40 cellular contexts compared by ENCODE assay signal in genomic region chr5:181124526-181124925, GRCh38. TPM values are rescaled to one million over a fixed set of nuclear protein-coding genes. Genes with fewer than 3 reads are reported as not detected.
"Had no signal": no experiment of that assay in that cellular context is flagged by ENCODE, and none has a peak within 500 bp of the region (broad histone marks: within the 10 kb centered on the region; RNA-seq: fewer than 3 reads in every experiment).

No MANE protein-coding gene starts in this region.

- H3K4me3 Mint-ChIP-seq: activated CD4-positive, alpha-beta memory T cell treated with anti-CD3 and anti-CD28 coated beads for 36 hours; activated CD4-positive, alpha-beta T cell treated with anti-CD3 and anti-CD28 coated beads for 36 hours; activated CD4-positive, alpha-beta T cell treated with anti-CD3 and anti-CD28 coated beads, Interleukin-2, amount 10 ng/mL, durations not matched to agents 24 days and 14 days; activated CD8-positive, alpha-beta T cell treated with anti-CD3 and anti-CD28 coated beads for 36 hours; activated naive CD4-positive, alpha-beta T cell treated with anti-CD3 and anti-CD28 coated beads for 36 hours; activated naive CD8-positive, alpha-beta T cell treated with anti-CD3 and anti-CD28 coated beads for 36 hours; activated T-cell treated with anti-CD3 and anti-CD28 coated beads, Interleukin-2, amount 50 U/mL, for 4 hours; activated T-cell treated with anti-CD3 and anti-CD28 coated beads, Interleukin-2, amount 50 U/mL, for 72 hours; activated T-helper 1 cell treated with anti-CD3 and anti-CD28 coated beads, Interleukin-12 subunit alpha, Interleukin-12 subunit beta, Interleukin-2, Interleukin-4 antibody, amounts not matched to agents 30 ng/mL and 10 ng/mL and 1 ng/mL, durations not matched to agents 14 hours and 24 hours and 36 hours; activated T-helper 17 cell treated with anti-CD3 and anti-CD28 coated beads, Interleukin-2, amount 50 U/mL, for 72 hours; T-cell; T-helper 17 cell; WTC11 had no signal

- H3K9me3 Mint-ChIP-seq: activated CD4-positive, alpha-beta memory T cell treated with anti-CD3 and anti-CD28 coated beads for 36 hours; activated CD4-positive, alpha-beta T cell treated with anti-CD3 and anti-CD28 coated beads, Interleukin-2, amount 10 ng/mL, durations not matched to agents 24 days and 14 days; activated CD8-positive, alpha-beta T cell treated with anti-CD3 and anti-CD28 coated beads for 36 hours; activated naive CD4-positive, alpha-beta T cell treated with anti-CD3 and anti-CD28 coated beads for 36 hours; activated naive CD8-positive, alpha-beta T cell treated with anti-CD3 and anti-CD28 coated beads for 36 hours; activated T-cell treated with anti-CD3 and anti-CD28 coated beads, Interleukin-2, amount 50 U/mL, for 4 hours; activated T-helper 1 cell treated with anti-CD3 and anti-CD28 coated beads, Interleukin-12 subunit alpha, Interleukin-12 subunit beta, Interleukin-2, Interleukin-4 antibody, amounts not matched to agents 30 ng/mL and 10 ng/mL and 1 ng/mL, durations not matched to agents 14 hours and 24 hours and 36 hours; T-cell had no signal

- H3K4me1 Mint-ChIP-seq: activated CD4-positive, alpha-beta T cell treated with anti-CD3 and anti-CD28 coated beads for 36 hours; activated CD4-positive, alpha-beta T cell treated with anti-CD3 and anti-CD28 coated beads, Interleukin-2, amount 10 ng/mL, durations not matched to agents 24 days and 14 days; activated naive CD8-positive, alpha-beta T cell treated with anti-CD3 and anti-CD28 coated beads for 36 hours; activated T-helper 17 cell treated with anti-CD3 and anti-CD28 coated beads, Interleukin-2, amount 50 U/mL, for 72 hours; T-cell; WTC11 had no signal

- H3K27ac Mint-ChIP-seq: activated CD4-positive, alpha-beta memory T cell treated with anti-CD3 and anti-CD28 coated beads for 36 hours; activated CD4-positive, alpha-beta T cell treated with anti-CD3 and anti-CD28 coated beads for 36 hours; activated CD4-positive, alpha-beta T cell treated with anti-CD3 and anti-CD28 coated beads, Interleukin-2, amount 10 ng/mL, durations not matched to agents 24 days and 14 days; activated CD8-positive, alpha-beta T cell treated with anti-CD3 and anti-CD28 coated beads for 36 hours; activated naive CD4-positive, alpha-beta T cell treated with anti-CD3 and anti-CD28 coated beads for 36 hours; activated naive CD8-positive, alpha-beta T cell treated with anti-CD3 and anti-CD28 coated beads for 36 hours; activated T-cell treated with anti-CD3 and anti-CD28 coated beads, Interleukin-2, amount 50 U/mL, for 72 hours; activated T-helper 1 cell treated with anti-CD3 and anti-CD28 coated beads, Interleukin-12 subunit alpha, Interleukin-12 subunit beta, Interleukin-2, Interleukin-4 antibody, amounts not matched to agents 30 ng/mL and 10 ng/mL and 1 ng/mL, durations not matched to agents 14 hours and 24 hours and 36 hours; activated T-helper 17 cell treated with anti-CD3 and anti-CD28 coated beads, Interleukin-2, amount 50 U/mL, for 72 hours; T-cell; T-helper 17 cell; WTC11 had no signal

- H3K36me3 Mint-ChIP-seq: activated CD4-positive, alpha-beta memory T cell treated with anti-CD3 and anti-CD28 coated beads for 36 hours; activated naive CD4-positive, alpha-beta T cell treated with anti-CD3 and anti-CD28 coated beads, Interleukin-2, amount 50 U/mL, for 72 hours; activated naive CD8-positive, alpha-beta T cell treated with anti-CD3 and anti-CD28 coated beads for 36 hours; T-cell; WTC11 had no signal

- DNase-seq: activated CD4-positive, alpha-beta memory T cell treated with anti-CD3 and anti-CD28 coated beads for 36 hours; activated CD4-positive, alpha-beta T cell treated with anti-CD3 and anti-CD28 coated beads for 1 hour; activated CD4-positive, alpha-beta T cell treated with anti-CD3 and anti-CD28 coated beads for 36 hours; activated CD4-positive, alpha-beta T cell treated with anti-CD3 and anti-CD28 coated beads, Interleukin-2, amount 10 ng/mL, durations not matched to agents 24 days and 14 days; activated CD4-positive, alpha-beta T cell treated with anti-CD3 and anti-CD28 coated beads, Interleukin-2, amount 50 U/mL, for 1 hour; activated CD4-positive, alpha-beta T cell treated with anti-CD3 and anti-CD28 coated beads, Interleukin-2, amount 50 U/mL, for 4 hours; activated CD4-positive, CD25-positive, alpha-beta regulatory T cell; activated CD8-positive, alpha-beta memory T cell treated with anti-CD3 and anti-CD28 coated beads, Interleukin-2, amount 50 U/mL, for 4 hours; activated CD8-positive, alpha-beta T cell treated with anti-CD3 and anti-CD28 coated beads for 36 hours; activated effector memory CD4-positive, alpha-beta T cell treated with anti-CD3 and anti-CD28 coated beads, Interleukin-2, amount 50 U/mL, for 16 hours; activated gamma-delta T cell treated with Interleukin-2 at 50 U/mL for 16 hours; activated naive CD4-positive, alpha-beta T cell; activated naive CD4-positive, alpha-beta T cell treated with anti-CD3 and anti-CD28 coated beads for 36 hours; activated naive CD4-positive, alpha-beta T cell treated with anti-CD3 and anti-CD28 coated beads, Interleukin-2, amount 50 U/mL, for 16 hours; activated naive CD8-positive, alpha-beta T cell treated with anti-CD3 and anti-CD28 coated beads for 36 hours; activated T-cell treated with anti-CD3 and anti-CD28 coated beads for 4 hours; activated T-cell treated with anti-CD3 and anti-CD28 coated beads, Interleukin-2, amount 50 U/mL, for 1 hour; activated T-cell treated with anti-CD3 and anti-CD28 coated beads, Interleukin-2, amount 50 U/mL, for 4 hours; activated T-cell treated with anti-CD3 and anti-CD28 coated beads, Interleukin-2, amount 50 U/mL, for 72 hours; adrenal gland; amniotic stem cell; aorta; body of pancreas; brain microvascular endothelial cell; central memory CD4-positive, alpha-beta T cell; T-cell; T-helper 17 cell; WERI-Rb-1 had no signal

- FAIRE-seq: astrocyte had no signal

- ATAC-seq: activated CD4-positive, alpha-beta T cell treated with anti-CD3 and anti-CD28 coated beads for 36 hours; activated CD4-positive, CD25-positive, alpha-beta regulatory T cell treated with anti-CD3 and anti-CD28 coated beads, Interleukin-2, amount 50 U/mL, for 24 hours; activated CD8-positive, alpha-beta T cell treated with anti-CD3 and anti-CD28 coated beads for 36 hours; activated naive CD4-positive, alpha-beta T cell treated with anti-CD3 and anti-CD28 coated beads, Interleukin-2, amount 50 U/mL, for 72 hours; activated T-cell treated with anti-CD3 and anti-CD28 coated beads, Interleukin-2, amount 50 U/mL, for 4 hours; activated T-cell treated with anti-CD3 and anti-CD28 coated beads, Interleukin-2, amount 50 U/mL, for 72 hours; activated T-helper 17 cell treated with anti-CD3 and anti-CD28 coated beads, Interleukin-2, amount 50 U/mL, for 72 hours; body of pancreas; T-cell; T-helper 17 cell; WTC11 had no signal

RNA-seq across cellular contexts. Expression of gene OR2V1, which starts 6.4 kb away (rescaled TPM):
- total RNA-seq: activated CD4-positive, alpha-beta memory T cell treated with anti-CD3 and anti-CD28 coated beads for 36 hours; activated CD4-positive, alpha-beta T cell treated with anti-CD3 and anti-CD28 coated beads for 36 hours; activated CD4-positive, alpha-beta T cell treated with anti-CD3 and anti-CD28 coated beads, Interleukin-2, amount 10 ng/mL, durations not matched to agents 24 days and 14 days; activated CD8-positive, alpha-beta memory T cell treated with anti-CD3 and anti-CD28 coated beads for 36 hours; activated CD8-positive, alpha-beta T cell treated with anti-CD3 and anti-CD28 coated beads for 36 hours; activated naive CD4-positive, alpha-beta T cell treated with anti-CD3 and anti-CD28 coated beads for 36 hours; activated naive CD4-positive, alpha-beta T cell treated with anti-CD3 and anti-CD28 coated beads, Interleukin-2, amount 50 U/mL, for 72 hours; activated naive CD8-positive, alpha-beta T cell treated with anti-CD3 and anti-CD28 coated beads for 36 hours; activated T-cell treated with anti-CD3 and anti-CD28 coated beads, Interleukin-2, amount 50 U/mL, for 4 hours; activated T-cell treated with anti-CD3 and anti-CD28 coated beads, Interleukin-2, amount 50 U/mL, for 72 hours; activated T-helper 1 cell treated with anti-CD3 and anti-CD28 coated beads, Interleukin-12 subunit alpha, Interleukin-12 subunit beta, Interleukin-2, Interleukin-4 antibody, amounts not matched to agents 30 ng/mL and 10 ng/mL and 1 ng/mL, durations not matched to agents 14 hours and 24 hours and 36 hours; activated T-helper 17 cell treated with anti-CD3 and anti-CD28 coated beads, Interleukin-2, amount 50 U/mL, for 72 hours; adrenal gland; aorta; astrocyte; body of pancreas; breast epithelium; cardiac septum; cerebellum; T-cell; T-helper 1 cell treated with Interleukin-12 subunit alpha and Interleukin-12 subunit beta and Interleukin-4 antibody, amounts not matched to agents 30 ng/mL and 1 ng/mL, for 36 hours; T-helper 17 cell; T-helper 2 cell treated with Interferon-gamma antibody and Interleukin-4, amounts not matched to agents 100 ng/mL and 5 ng/mL, for 36 hours; WTC11 had no signal

RNA-seq across cellular contexts. Expression of gene OR2V2, which starts 22.9 kb away (rescaled TPM):
- total RNA-seq: activated CD4-positive, alpha-beta memory T cell treated with anti-CD3 and anti-CD28 coated beads for 36 hours; activated CD4-positive, alpha-beta T cell treated with anti-CD3 and anti-CD28 coated beads for 36 hours; activated CD4-positive, alpha-beta T cell treated with anti-CD3 and anti-CD28 coated beads, Interleukin-2, amount 10 ng/mL, durations not matched to agents 24 days and 14 days; activated CD8-positive, alpha-beta memory T cell treated with anti-CD3 and anti-CD28 coated beads for 36 hours; activated CD8-positive, alpha-beta T cell treated with anti-CD3 and anti-CD28 coated beads for 36 hours; activated naive CD4-positive, alpha-beta T cell treated with anti-CD3 and anti-CD28 coated beads for 36 hours; activated naive CD4-positive, alpha-beta T cell treated with anti-CD3 and anti-CD28 coated beads, Interleukin-2, amount 50 U/mL, for 72 hours; activated naive CD8-positive, alpha-beta T cell treated with anti-CD3 and anti-CD28 coated beads for 36 hours; activated T-cell treated with anti-CD3 and anti-CD28 coated beads, Interleukin-2, amount 50 U/mL, for 4 hours; activated T-cell treated with anti-CD3 and anti-CD28 coated beads, Interleukin-2, amount 50 U/mL, for 72 hours; activated T-helper 1 cell treated with anti-CD3 and anti-CD28 coated beads, Interleukin-12 subunit alpha, Interleukin-12 subunit beta, Interleukin-2, Interleukin-4 antibody, amounts not matched to agents 30 ng/mL and 10 ng/mL and 1 ng/mL, durations not matched to agents 14 hours and 24 hours and 36 hours; activated T-helper 17 cell treated with anti-CD3 and anti-CD28 coated beads, Interleukin-2, amount 50 U/mL, for 72 hours; adrenal gland; aorta; astrocyte; body of pancreas; breast epithelium; cardiac septum; cerebellum; T-cell; T-helper 1 cell treated with Interleukin-12 subunit alpha and Interleukin-12 subunit beta and Interleukin-4 antibody, amounts not matched to agents 30 ng/mL and 1 ng/mL, for 36 hours; T-helper 17 cell; T-helper 2 cell treated with Interferon-gamma antibody and Interleukin-4, amounts not matched to agents 100 ng/mL and 5 ng/mL, for 36 hours; WTC11 had no signal
